In the genomic region with DNA sequence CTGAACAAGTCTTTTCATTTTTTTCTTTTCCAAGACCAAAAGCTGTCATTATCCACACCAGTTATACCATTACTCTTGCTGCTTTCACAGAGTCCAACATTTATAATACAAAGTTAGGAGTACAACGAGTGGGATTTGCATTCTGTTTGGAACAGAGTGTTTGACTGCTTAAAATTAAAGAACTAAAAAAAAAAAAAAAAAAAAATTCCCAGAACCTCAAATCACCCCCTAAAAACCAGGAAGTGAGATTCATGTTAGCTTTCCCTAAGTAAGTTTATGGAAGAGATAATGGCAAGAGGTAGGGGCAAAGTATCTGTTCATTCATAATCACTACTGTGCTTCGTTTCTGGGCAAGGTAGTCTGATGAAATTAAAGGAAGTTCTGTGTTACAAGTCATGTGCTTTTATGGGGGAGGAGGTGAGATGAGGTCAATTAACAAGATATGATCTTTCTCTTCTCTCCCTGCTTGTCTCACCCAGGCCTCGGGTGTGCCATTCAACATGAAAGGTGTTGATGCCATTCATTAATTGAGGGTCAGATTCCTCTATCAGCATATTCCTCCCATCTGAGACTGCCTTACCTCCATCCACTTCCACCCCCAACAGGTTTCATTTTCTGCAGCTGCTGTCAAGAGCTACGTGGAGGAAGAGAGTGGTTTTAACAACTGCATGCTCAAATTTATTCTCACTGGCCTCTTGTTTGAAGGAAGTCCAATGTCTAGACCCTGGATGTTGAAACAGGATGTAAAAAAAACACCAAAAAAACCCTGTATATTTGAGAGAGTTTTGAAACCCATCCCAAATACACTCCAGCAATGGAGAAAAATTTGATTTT, we compare ENCODE assay signal across 8 cellular contexts. TPM values are rescaled to one million over a fixed set of nuclear protein-coding genes. Genes with fewer than 3 reads are reported as not detected.
A peak's percentile ranks its signal among the peaks of the same experiment; 100 is the strongest.
DNase-seq lines count a peak whose midpoint lies in the region; ATAC-seq, FAIRE-seq and TF ChIP-seq lines count a peak whose summit lies in the region.

No MANE protein-coding gene starts in this region.

- FAIRE-seq in GM19239 (lab: Jason Lieb, UNC) = peak; percentile 98

- no peaks in the 10 kb centered on the region for H4K20me1 ChIP-seq in SU-DHL-6 (ENCODE audit: low read depth, low read length)

- peak overlapping the region; percentile 51 for H3K27ac ChIP-seq in CD8-positive, alpha-beta memory T cell (ENCODE audit: low read depth, low read length)
- H3K27ac ChIP-seq in SU-DHL-6 (ENCODE audit: low read depth, low read length) (no peak overlapping the region), ascending aorta (no peak overlapping the region)

- H3K36me3 ChIP-seq in CD8-positive, alpha-beta memory T cell (ENCODE audit: insufficient read depth, low read length) = no peaks in the 10 kb centered on the region
- no peaks in the 10 kb centered on the region for H3K36me3 ChIP-seq in SU-DHL-6 (ENCODE audit: low read length)
- no peaks in the 10 kb centered on the region for H3K36me3 ChIP-seq in ascending aorta

- H3K9me3 ChIP-seq in CD8-positive, alpha-beta memory T cell (ENCODE audit: low read length) = no peaks in the 10 kb centered on the region
- H3K9me3 ChIP-seq in SU-DHL-6 (ENCODE audit: insufficient read depth, low read length) (no peaks in the 10 kb centered on the region), ascending aorta (no peaks in the 10 kb centered on the region)

- peak overlapping the region; percentile 3 to 80 (median 71) for H3K4me3 Mint-ChIP-seq in CD8-positive, alpha-beta memory T cell

- H3K36me3 Mint-ChIP-seq in CD8-positive, alpha-beta memory T cell = no peaks in the 10 kb centered on the region

- peak in 3 of 5 donors; percentile 7 to 47 (median 32) for DNase-seq in CD8-positive, alpha-beta memory T cell
- DNase-seq in GM19239 (ENCODE audit: insufficient read length, low spot score) = peak; percentile 50
- DNase-seq in globus pallidus (ENCODE audit: low spot score) = peak; percentile 47
- no peak for DNase-seq in NCI-H1694 (lab: John Stamatoyannopoulos, UW)
- DNase-seq in head of caudate nucleus = no peak
- no peak for DNase-seq in ascending aorta (ENCODE audit: low spot score in 2 of 2)

- H3K9ac ChIP-seq in SU-DHL-6 (ENCODE audit: low read length) = no peak overlapping the region; the same call in 1 of the 2 replicates

- no peak overlapping the region for H2AFZ ChIP-seq in SU-DHL-6 (ENCODE audit: low read depth, low read length, severe bottlenecking)

- TF ChIP-seq CTCF in SU-DHL-6 (IDR thresholded peaks at IDR 0.05; ENCODE audit: insufficient read depth, low read length, poor library complexity, severe bottlenecking) (no peak), ascending aorta (IDR thresholded peaks at IDR 0.05) (no peak)

- no peaks in the 10 kb centered on the region for H3K9me2 ChIP-seq in SU-DHL-6 (replicated peaks; ENCODE audit: insufficient read depth, low read length)

- POLR2A ChIA-PET in CD8-positive, alpha-beta memory T cell (lab: Charles Lee) = interaction anchor here (0.6 kb wide), 1 partner anchor 9 kb away, joined by 3 read pairs; no protein-coding TSS in a partner anchor

- no peaks in the 10 kb centered on the region for H3K79me2 ChIP-seq in SU-DHL-6 (ENCODE audit: insufficient read depth, low read length)

- no peaks in the 10 kb centered on the region for H3K9me3 Mint-ChIP-seq in CD8-positive, alpha-beta memory T cell

- H3K4me1 ChIP-seq in CD8-positive, alpha-beta memory T cell (ENCODE audit: insufficient read depth, low read length) = peaks cover 23% of the 10 kb centered on the region
- H3K4me1 ChIP-seq in ascending aorta = peaks cover 0 to 4% of the 10 kb centered on the region in 2 donors

- no peaks in the 10 kb centered on the region for H3F3A ChIP-seq in SU-DHL-6 (ENCODE audit: insufficient read depth)

- intact Hi-C loops in head of caudate nucleus (cut with DNase I) = no loop called here
- intact Hi-C loops in ascending aorta (cut with DNase I) = no loop called here

- no peaks in the 10 kb centered on the region for H3K27me3 ChIP-seq in CD8-positive, alpha-beta memory T cell (ENCODE audit: insufficient read depth, low read length, poor library complexity, severe bottlenecking)
- no peaks in the 10 kb centered on the region for H3K27me3 ChIP-seq in SU-DHL-6 (ENCODE audit: low read length)
- no peaks in the 10 kb centered on the region for H3K27me3 ChIP-seq in ascending aorta

- peak overlapping the region; percentile 21 for H3K4me3 ChIP-seq in CD8-positive, alpha-beta memory T cell (ENCODE audit: low read length)
- H3K4me3 ChIP-seq in SU-DHL-6 (ENCODE audit: insufficient read depth, low read length, poor library complexity, severe bottlenecking) (no peak overlapping the region), ascending aorta (no peak overlapping the region)

- H3K27ac Mint-ChIP-seq in CD8-positive, alpha-beta memory T cell = peak overlapping the region; percentile 63 to 95 (median 85)

- ATAC-seq in HG03175 (IDR thresholded peaks at IDR 0.05; ENCODE audit: unreplicated experiment) = peak; percentile 82

- H3K4me1 Mint-ChIP-seq in CD8-positive, alpha-beta memory T cell = peaks cover 20 to 22% (median 21%) of the 10 kb centered on the region in 3 donors

- peaks cover 2 to 4% of the 10 kb centered on the region in 2 donors for H3K27me3 Mint-ChIP-seq in CD8-positive, alpha-beta memory T cell

- peak overlapping the region; percentile 11 for H3K4me2 ChIP-seq in SU-DHL-6 (ENCODE audit: low read depth, low read length, poor library complexity, severe bottlenecking)

- CTCF ChIA-PET in CD8-positive, alpha-beta memory T cell (lab: Charles Lee) = no interaction called here

RNA-seq across cellular contexts. Expression of a gene that starts 58.1 kb away (rescaled TPM):
- 1 to 10 TPM; 1.9 to 2.9 TPM for total RNA-seq in CD8-positive, alpha-beta memory T cell
- polyA plus RNA-seq in CD8-positive, alpha-beta memory T cell = 2.5 TPM
- total RNA-seq in ascending aorta = 22.6 TPM

Comparison
In these comparisons a context has a peak if more than half of its experiments do, and no peak if none do; other contexts are left out.
1. DNase-seq: peak in CD8-positive, alpha-beta memory T cell (3 of 5), GM19239 (single experiment) and globus pallidus (single experiment); none in NCI-H1694 (single experiment), head of caudate nucleus (0 of 42) and ascending aorta (0 of 2).